Comparison of ENCODE assay signal across 18 cellular contexts in genomic region chr5:65886387-65886786, GRCh38. TPM values are rescaled to one million over a fixed set of nuclear protein-coding genes. Genes with fewer than 3 reads are reported as not detected.
A peak's percentile ranks its signal among the peaks of the same experiment; 100 is the strongest.
DNase-seq lines count a peak whose midpoint lies in the region; ATAC-seq, FAIRE-seq and TF ChIP-seq lines count a peak whose summit lies in the region.
"Had no signal": no experiment of that assay in that cellular context is flagged by ENCODE, and none has a peak within 500 bp of the region (broad histone marks: within the 10 kb centered on the region; RNA-seq: fewer than 3 reads in every experiment).

No MANE protein-coding gene starts in this region.

- no peak overlapping the region for H3K14ac ChIP-seq in H1 (ENCODE audit: insufficient read length)

- no peak for TF ChIP-seq CTCF in HCT116 (IDR thresholded peaks at IDR 0.05 in 2 of 3, conservative IDR thresholded peaks at IDR 0.05 in 1 of 3; ENCODE audit: borderline replicate concordance in 1 of 3, insufficient read depth in 1 of 3, low read depth in 2 of 3, low read length in 2 of 3)
- TF ChIP-seq CTCF in RWPE2 (IDR thresholded peaks at IDR 0.05; ENCODE audit: poor library complexity, severe bottlenecking): no peak
- TF ChIP-seq CTCF in H1 (IDR thresholded peaks at IDR 0.05; ENCODE audit: control extremely low read depth in 1 of 3, insufficient read depth in 1 of 3, low read depth in 1 of 3, low read length in 3 of 3): no peak

- no peaks in the 10 kb centered on the region for H3K4me1 Mint-ChIP-seq in stimulated activated effector memory CD8-positive, alpha-beta T cell treated with anti-CD3 and anti-CD28 coated beads, Interleukin-12 subunit alpha, Interleukin-12 subunit beta, amount 100 ng/mL, for 72 hours
- H3K4me1 Mint-ChIP-seq in activated naive CD4-positive, alpha-beta T cell treated with anti-CD3 and anti-CD28 coated beads for 36 hours (ENCODE audit: low read depth): peaks cover 3% of the 10 kb centered on the region
- H3K4me1 Mint-ChIP-seq: CD4-positive, alpha-beta memory T cell had no signal

- no peak overlapping the region for H3K18ac ChIP-seq in H1 (ENCODE audit: extremely low read depth, low read length)

- no peaks in the 10 kb centered on the region for H4K20me1 ChIP-seq in HCT116 (ENCODE audit: insufficient read depth)
- H4K20me1 ChIP-seq in H1 (replicated peaks in 1 of 2; ENCODE audit: control insufficient read depth in 1 of 2, insufficient read depth in 2 of 2, low read length in 2 of 2): no peaks in the 10 kb centered on the region

- FAIRE-seq in H1 (lab: Jason Lieb, UNC): no peak
- FAIRE-seq: A204.1, D721Med, G401.6 had no signal

- H2BK20ac ChIP-seq in H1 (ENCODE audit: low read length): no peak overlapping the region

- no peak overlapping the region for H2BK12ac ChIP-seq in H1 (ENCODE audit: low read depth, low read length)

- H3K4me2 ChIP-seq in HCT116 (ENCODE audit: low read length) (peak overlapping the region; percentile 67), H1 (ENCODE audit: insufficient read depth in 1 of 2, low read depth in 2 of 2, low read length in 2 of 2) (no peak overlapping the region)

- intact Hi-C loops in HCT116 (cut with micrococcal nuclease): no loop called here
- intact Hi-C loops in activated naive CD4-positive, alpha-beta T cell treated with anti-CD3 and anti-CD28 coated beads for 36 hours (cut with micrococcal nuclease): no loop called here

- POLR2A ChIA-PET in HCT116 (lab: Charles Lee): interaction anchor here (0.6 kb wide), 1 partner anchor 45 kb away, joined by 3 read pairs; no protein-coding TSS in a partner anchor
- POLR2A ChIA-PET in H1 (lab: Charles Lee; ENCODE audit: partially characterized antibody): interaction anchor here (2.5 kb wide), 1 partner anchor 10 kb away, joined by 5 read pairs; no protein-coding TSS in a partner anchor

- TF ChIP-seq POLR2A in HCT116 (IDR thresholded peaks at IDR 0.05; ENCODE audit: borderline replicate concordance, extremely low read depth, insufficient read depth, insufficient read length) (no peak), H1 (IDR thresholded peaks at IDR 0.05; ENCODE audit: control extremely low read depth in 1 of 2, low read depth in 2 of 2, low read length in 2 of 2) (no peak)

- H3K9me2 ChIP-seq in HCT116 (ENCODE audit: insufficient read depth): no peaks in the 10 kb centered on the region

- no peak overlapping the region for H3K4me3 Mint-ChIP-seq in stimulated activated effector memory CD8-positive, alpha-beta T cell treated with anti-CD3 and anti-CD28 coated beads, Interleukin-12 subunit alpha, Interleukin-12 subunit beta, amount 100 ng/mL, for 72 hours
- H3K4me3 Mint-ChIP-seq in activated naive CD4-positive, alpha-beta T cell treated with anti-CD3 and anti-CD28 coated beads for 36 hours: no peak overlapping the region
- H3K4me3 Mint-ChIP-seq: CD4-positive, alpha-beta memory T cell had no signal

- no peak overlapping the region for H2BK120ac ChIP-seq in H1 (replicated peaks; ENCODE audit: low read depth, low read length)

- no peak overlapping the region for H2BK15ac ChIP-seq in H1 (ENCODE audit: low read length)

- H3K36me3 Mint-ChIP-seq in stimulated activated effector memory CD8-positive, alpha-beta T cell treated with anti-CD3 and anti-CD28 coated beads, Interleukin-12 subunit alpha, Interleukin-12 subunit beta, amount 100 ng/mL, for 72 hours: no peaks in the 10 kb centered on the region
- H3K36me3 Mint-ChIP-seq in activated naive CD4-positive, alpha-beta T cell treated with anti-CD3 and anti-CD28 coated beads for 36 hours (ENCODE audit: low read depth): no peaks in the 10 kb centered on the region
- H3K36me3 Mint-ChIP-seq: CD4-positive, alpha-beta memory T cell had no signal

- H3K9ac ChIP-seq in HCT116 (ENCODE audit: low read length) (no peak overlapping the region), H1 (replicated peaks in 1 of 4; ENCODE audit: extremely low read depth in 1 of 4, low read depth in 3 of 4, low read length in 3 of 4) (no peak overlapping the region)

- no peak overlapping the region for H2AK5ac ChIP-seq in H1 (ENCODE audit: low read depth, low read length)

- H3K4me3 ChIP-seq in HCT116 (replicated peaks in 1 of 2; ENCODE audit: low read depth in 1 of 2, low read length in 2 of 2): no peak overlapping the region
- H3K4me3 ChIP-seq in RWPE2 (ENCODE audit: severe bottlenecking): no peak overlapping the region
- no peak overlapping the region for H3K4me3 ChIP-seq in H1 (ENCODE audit: extremely low read depth in 1 of 4, insufficient read depth in 2 of 4, low read depth in 3 of 4, low read length in 4 of 4)

- BruUV-seq in HCT116 (replicated peaks; lab: Mats Ljungman, UMichigan): no TSS peak

- H3K27ac Mint-ChIP-seq in stimulated activated effector memory CD8-positive, alpha-beta T cell treated with anti-CD3 and anti-CD28 coated beads, Interleukin-12 subunit alpha, Interleukin-12 subunit beta, amount 100 ng/mL, for 72 hours: peak overlapping the region; percentile 16
- H3K27ac Mint-ChIP-seq in activated naive CD4-positive, alpha-beta T cell treated with anti-CD3 and anti-CD28 coated beads for 36 hours: no peak overlapping the region
- H3K27ac Mint-ChIP-seq: CD4-positive, alpha-beta memory T cell had no signal

- CTCF ChIA-PET in HCT116 (lab: Charles Lee) (no interaction called here), H1 (lab: Charles Lee; ENCODE audit: partially characterized antibody) (no interaction called here)
- CTCF ChIA-PET in activated naive CD4-positive, alpha-beta T cell treated with anti-CD3 and anti-CD28 coated beads for 36 hours (lab: Charles Lee): no interaction called here

- H3K27ac ChIP-seq in HCT116 (ENCODE audit: low read depth, low read length) (peak overlapping the region; percentile 15; the same call in 1 of the 2 replicates), RWPE2 (ENCODE audit: poor library complexity, severe bottlenecking) (peak overlapping the region; percentile 8), H1 (ENCODE audit: low read depth, low read length) (no peak overlapping the region)
- H3K27ac ChIP-seq: C4-2B, HL-60 had no signal

- H3K9me3 ChIP-seq in HCT116 (ENCODE audit: control insufficient read depth in 1 of 2, insufficient read depth in 1 of 2, low read depth in 1 of 2, low read length in 2 of 2): no peaks in the 10 kb centered on the region
- no peaks in the 10 kb centered on the region for H3K9me3 ChIP-seq in RWPE2 (ENCODE audit: severe bottlenecking)
- no peaks in the 10 kb centered on the region for H3K9me3 ChIP-seq in H1 (ENCODE audit: insufficient read depth in 2 of 2, low read depth in 1 of 2, low read length in 1 of 2)
- H3K9me3 ChIP-seq: BE2C had no signal

- no peaks in the 10 kb centered on the region for H3K9me3 Mint-ChIP-seq in stimulated activated effector memory CD8-positive, alpha-beta T cell treated with anti-CD3 and anti-CD28 coated beads, Interleukin-12 subunit alpha, Interleukin-12 subunit beta, amount 100 ng/mL, for 72 hours
- H3K9me3 Mint-ChIP-seq in activated naive CD4-positive, alpha-beta T cell treated with anti-CD3 and anti-CD28 coated beads for 36 hours: no peaks in the 10 kb centered on the region
- H3K9me3 Mint-ChIP-seq: CD4-positive, alpha-beta memory T cell had no signal

- H3K23ac ChIP-seq in H1 (ENCODE audit: insufficient read length): peak overlapping the region; percentile 75

- H2AFZ ChIP-seq in HCT116 (ENCODE audit: low read depth, low read length, poor library complexity, severe bottlenecking): no peak overlapping the region
- H2AFZ ChIP-seq in H1 (ENCODE audit: low read length): peak overlapping the region; percentile 2; the same call in 1 of the 2 replicates

- no peak overlapping the region for H3K56ac ChIP-seq in H1 (replicated peaks; ENCODE audit: insufficient read length, low read depth, low read length)

- H3K4ac ChIP-seq in H1 (replicated peaks; ENCODE audit: insufficient read length, low read depth, low read length): no peak overlapping the region

- no peak for ATAC-seq in HCT116
- ATAC-seq in RWPE2 (ENCODE audit: low read depth): no peak
- ATAC-seq in stimulated activated effector memory CD8-positive, alpha-beta T cell treated with anti-CD3 and anti-CD28 coated beads, Interleukin-12 subunit alpha, Interleukin-12 subunit beta, amount 100 ng/mL, for 72 hours: no peak

- no peaks in the 10 kb centered on the region for H3K27me3 Mint-ChIP-seq in activated naive CD4-positive, alpha-beta T cell treated with anti-CD3 and anti-CD28 coated beads for 36 hours (ENCODE audit: low read depth)

- no peak overlapping the region for H2BK5ac ChIP-seq in H1 (ENCODE audit: low read depth, low read length)

- H3K79me2 ChIP-seq in HCT116 (ENCODE audit: insufficient read depth, low read length): no peaks in the 10 kb centered on the region
- H3K79me2 ChIP-seq in H1 (ENCODE audit: control insufficient read depth in 1 of 2, insufficient read depth in 2 of 2, low read length in 2 of 2): no peaks in the 10 kb centered on the region

- H3K4me1 ChIP-seq in HCT116 (ENCODE audit: control insufficient read depth in 1 of 2, insufficient read depth in 2 of 2, low read length in 2 of 2) (peaks cover 10 to 20% of the 10 kb centered on the region in 2 experiments), RWPE2 (ENCODE audit: insufficient read depth, poor library complexity, severe bottlenecking) (peaks cover 5% of the 10 kb centered on the region), H1 (replicated peaks in 1 of 4; ENCODE audit: control insufficient read depth in 3 of 4, insufficient read depth in 4 of 4, low read length in 3 of 4) (peaks cover 0 to 2% (median 0%) of the 10 kb centered on the region in 4 experiments; a peak in 1 of 7 replicates)
- H3K4me1 ChIP-seq: BE2C had no signal

- H3K23me2 ChIP-seq in H1 (ENCODE audit: low read depth, low read length): peaks cover 1% of the 10 kb centered on the region; the same call in 1 of the 2 replicates

- H3K36me3 ChIP-seq in HCT116 (ENCODE audit: control insufficient read depth in 1 of 2, insufficient read depth in 2 of 2, low read length in 2 of 2) (no peaks in the 10 kb centered on the region), RWPE2 (ENCODE audit: low read depth) (no peaks in the 10 kb centered on the region), H1 (ENCODE audit: control insufficient read depth in 2 of 4, insufficient read depth in 4 of 4, low read length in 3 of 4) (no peaks in the 10 kb centered on the region)
- H3K36me3 ChIP-seq: BE2C had no signal

- 91% methylated on average over 7 of the region's 7 CpGs; no CpG with 5 or more reads in 1 of the 2 experiments for WGBS in H1 (ENCODE audit: extremely low coverage in 1 of 2, insufficient coverage in 1 of 2, insufficient read length in 1 of 2, insufficient replicate concordance in 2 of 2, low coverage in 1 of 2, low lambda C conversion rate in 2 of 2, missing lambda C conversion rate in 1 of 2), 2 experiments

- H4K5ac ChIP-seq in H1 (ENCODE audit: insufficient read length, low read depth, low read length): no peak overlapping the region

- no peak for TF ChIP-seq EP300 in H1 (IDR thresholded peaks at IDR 0.05; ENCODE audit: borderline replicate concordance in 1 of 2, low read depth in 2 of 2, low read length in 2 of 2)

- H4K91ac ChIP-seq in H1 (replicated peaks; ENCODE audit: insufficient read length, low read length): no peak overlapping the region

- H3K27me3 ChIP-seq in HCT116 (ENCODE audit: insufficient read depth, low read length) (no peaks in the 10 kb centered on the region), RWPE2 (ENCODE audit: insufficient read depth, poor library complexity, severe bottlenecking) (no peaks in the 10 kb centered on the region), H1 (replicated peaks in 1 of 4; ENCODE audit: control insufficient read depth in 3 of 4, extremely low read depth in 1 of 4, insufficient read depth in 3 of 4, low read length in 3 of 4) (no peaks in the 10 kb centered on the region)
- H3K27me3 ChIP-seq: BE2C had no signal

- no peaks in the 10 kb centered on the region for H3K79me1 ChIP-seq in H1 (ENCODE audit: low read depth, low read length)

- RAD21 ChIA-PET in HCT116 (lab: Charles Lee; ENCODE audit: low non-redundant PET in 1 of 2, low total read pairs in 2 of 2, uncharacterized antibody in 2 of 2, unreplicated experiment in 2 of 2): no interaction called here

- DNase-seq in HCT116 (ENCODE audit: low read depth, low spot score) (no peak), RWPE2 (ENCODE audit: low spot score) (no peak), H1 (ENCODE audit: low read depth in 1 of 2, low spot score in 2 of 2) (no peak), cortex of kidney (lab: John Stamatoyannopoulos, UW) (no peak), HuH-7.5 (ENCODE audit: low spot score) (no peak)
- no peak for DNase-seq in stimulated activated effector memory CD8-positive, alpha-beta T cell treated with anti-CD3 and anti-CD28 coated beads, Interleukin-12 subunit alpha, Interleukin-12 subunit beta, amount 100 ng/mL, for 72 hours (ENCODE audit: low spot score in 2 of 2)
- DNase-seq in activated naive CD4-positive, alpha-beta T cell treated with anti-CD3 and anti-CD28 coated beads for 36 hours: no peak
- DNase-seq: BE2C; CD4-positive, alpha-beta memory T cell; COR-L47; DMS153; DMS79 treated with DMSO at 0.1 percent for 48 hours; KBM-7 had no signal

- H4K8ac ChIP-seq in H1 (ENCODE audit: extremely low read depth, insufficient read depth, low read length): no peak overlapping the region

- no peak for TF ChIP-seq RAD21 in HCT116 (IDR thresholded peaks at IDR 0.05; ENCODE audit: low read depth)
- no peak for TF ChIP-seq RAD21 in H1 (IDR thresholded peaks at IDR 0.05 in 1 of 2, conservative IDR thresholded peaks at IDR 0.05 in 1 of 2; ENCODE audit: low read depth in 2 of 2, low read length in 2 of 2)

RNA-seq across cellular contexts. Expression of gene ERBIN, which starts 40.0 kb away (rescaled TPM):
- total RNA-seq in HCT116 (2021; ENCODE audit: unreplicated experiment): 57.4 TPM
- polyA plus RNA-seq in HCT116 (2012): 10.5 and 11.8 TPM in 2 replicates
- 28.5 and 33.2 TPM in 2 replicates for total RNA-seq in H1 (2021; fragmentation: NEBNext Ultra II Directional; extraction: Animal tissue kit (Norgen Biotek cat#: 25700))
- polyA plus RNA-seq in H1 (2011; rRNA removed): 3.3 and 7.7 TPM in 2 replicates
- polyA plus RNA-seq in H1 (2011; cell fraction: cytosol; rRNA removed): 8.6 TPM
- polyA plus RNA-seq in H1 (2011; cell fraction: nucleus; rRNA removed): 11.3 TPM
- 8.0 to 15.1 TPM (median 10.2 TPM) in 4 replicates for polyA plus RNA-seq in H1 (2012, experiment 1 of 2)
- 1.3 TPM for polyA plus RNA-seq in H1 (2012, experiment 2 of 2)
- polyA plus RNA-seq in H1 (2013, experiment 1 of 2): 19.5 TPM
- 22.3 TPM for polyA plus RNA-seq in H1 (2013, experiment 2 of 2)
- polyA minus RNA-seq in H1 (2011; rRNA and poly(A)+ RNA removed): 20.1 and 33.7 TPM in 2 replicates
- 17.0 TPM for polyA minus RNA-seq in H1 (2011; cell fraction: cytosol; rRNA and poly(A)+ RNA removed)
- polyA minus RNA-seq in H1 (2011; cell fraction: nucleus; rRNA and poly(A)+ RNA removed): 127 TPM
- 10 to 100 TPM; 41.9 to 42.2 TPM for total RNA-seq in activated naive CD4-positive, alpha-beta T cell treated with anti-CD3 and anti-CD28 coated beads for 36 hours
